Comparison of ENCODE assay signal across 1 cellular context in genomic region chr21:28431022-28431421, GRCh38.
TF ChIP-seq lines count a peak whose summit lies in the region.

No MANE protein-coding gene starts in this region.

TF ChIP-seq in IMR-90, 13 proteins besides CTCF, POLR2A, EP300 and RAD21:
- TF ChIP-seq ELK1 (IDR thresholded peaks at IDR 0.05; ENCODE audit: borderline replicate concordance, low read depth, low read length) (no peak), NFE2L2 (IDR thresholded peaks at IDR 0.05; ENCODE audit: low read depth, low read length) (no peak), USF2 (IDR thresholded peaks at IDR 0.05; ENCODE audit: low read depth, low read length) (no peak), CEBPB (IDR thresholded peaks at IDR 0.05; ENCODE audit: low read depth, low read length) (no peak), FOS (IDR thresholded peaks at IDR 0.05; ENCODE audit: low read depth, low read length) (no peak), CHD1 (IDR thresholded peaks at IDR 0.05; ENCODE audit: low read depth, low read length) (no peak), RCOR1 (IDR thresholded peaks at IDR 0.05; ENCODE audit: insufficient replicate concordance, low read length) (no peak), BHLHE40 (IDR thresholded peaks at IDR 0.05; ENCODE audit: low read depth, low read length) (no peak), SMC3 (IDR thresholded peaks at IDR 0.05; ENCODE audit: low read depth, low read length) (no peak), RFX5 (IDR thresholded peaks at IDR 0.05; ENCODE audit: low read depth, low read length) (no peak), MXI1 (IDR thresholded peaks at IDR 0.05; ENCODE audit: borderline replicate concordance, low read depth, low read length) (no peak), MAZ (IDR thresholded peaks at IDR 0.05; ENCODE audit: borderline replicate concordance, low read depth, low read length) (no peak), MAFK (IDR thresholded peaks at IDR 0.05; ENCODE audit: low read depth, low read length) (no peak)
